ENCODE assay signal across 8 cellular contexts in the genomic region with DNA sequence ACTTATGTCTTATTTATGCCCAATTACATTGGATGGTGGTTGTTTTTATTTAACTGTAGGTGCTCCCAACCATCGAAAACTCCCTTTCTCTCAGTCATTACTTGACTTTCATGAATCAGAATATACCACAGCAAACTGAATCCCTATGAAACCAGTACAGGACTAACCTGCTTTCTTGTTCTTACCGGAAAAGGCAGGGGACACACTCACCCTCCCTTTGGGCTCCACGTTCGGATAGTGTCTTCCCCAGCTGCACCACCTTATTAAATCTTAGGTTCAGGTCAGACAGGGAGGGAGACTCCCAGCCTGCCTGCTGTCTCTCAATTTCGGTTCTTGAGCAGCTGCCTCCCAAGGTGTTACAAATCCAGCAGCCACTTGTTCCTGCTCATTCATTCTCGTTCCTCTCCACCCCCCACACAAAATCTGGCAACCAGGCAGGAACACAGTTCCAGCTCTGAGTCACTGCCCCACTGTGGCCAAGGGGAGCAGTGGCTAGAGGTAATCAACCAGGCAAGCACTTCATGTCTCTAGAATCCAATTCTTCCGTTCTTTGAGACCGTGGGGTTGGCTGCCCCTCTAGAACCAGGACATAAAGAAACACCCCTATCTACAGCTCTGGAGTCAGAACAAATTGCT.
DNase-seq lines count a peak whose midpoint lies in the region; ATAC-seq, FAIRE-seq and TF ChIP-seq lines count a peak whose summit lies in the region.

No MANE protein-coding gene starts in this region.

- peak overlapping the region; percentile 70 for H3K4me2 ChIP-seq in keratinocyte (ENCODE audit: control insufficient read depth, extremely low read depth, insufficient read depth, low read depth, low read length)

- H3K36me3 Mint-ChIP-seq in activated naive CD4-positive, alpha-beta T cell treated with anti-CD3 and anti-CD28 coated beads for 36 hours (ENCODE audit: low read depth), result no peaks in the 10 kb centered on the region

- no peaks in the 10 kb centered on the region for H3K9me1 ChIP-seq in keratinocyte (ENCODE audit: control insufficient read depth, extremely low read depth, insufficient read depth, low read length)

- no peak overlapping the region for H3K27ac ChIP-seq in adrenal gland
- no peak overlapping the region for H3K27ac ChIP-seq in keratinocyte (ENCODE audit: control insufficient read depth, insufficient read depth, low read length)

- no peaks in the 10 kb centered on the region for H3K4me1 Mint-ChIP-seq in activated naive CD4-positive, alpha-beta T cell treated with anti-CD3 and anti-CD28 coated beads for 36 hours (ENCODE audit: low read depth)

- FAIRE-seq in keratinocyte (lab: Jason Lieb, UNC), result peak; percentile 89

- H3K9me3 ChIP-seq in adrenal gland (replicated peaks in 1 of 3) (no peaks in the 10 kb centered on the region), keratinocyte (ENCODE audit: control insufficient read depth, low read depth, low read length) (no peaks in the 10 kb centered on the region), mucosa of descending colon (no peaks in the 10 kb centered on the region)

- no peaks in the 10 kb centered on the region for H3K27me3 Mint-ChIP-seq in activated naive CD4-positive, alpha-beta T cell treated with anti-CD3 and anti-CD28 coated beads for 36 hours (ENCODE audit: low read depth)

- DNase-seq in AG09309 (ENCODE audit: low read depth), result no peak
- DNase-seq in adrenal gland, result peak; percentile 53 to 83 (median 80)
- DNase-seq in keratinocyte (ENCODE audit: low read depth, low spot score), result no peak
- DNase-seq in DMS53 treated with DMSO at 0.1 percent for 48 hours (lab: John Stamatoyannopoulos, UW; ENCODE audit: unreplicated experiment), result no peak
- DNase-seq in stimulated activated naive CD4-positive, alpha-beta T cell treated with Interleukin-2 at 50 U/mL for 16 hours (lab: John Stamatoyannopoulos, UW), result no peak
- no peak for DNase-seq in activated naive CD4-positive, alpha-beta T cell treated with anti-CD3 and anti-CD28 coated beads for 36 hours
- DNase-seq in mucosa of descending colon, result no peak

- H3K9ac ChIP-seq in keratinocyte (ENCODE audit: control insufficient read depth, extremely low read depth, insufficient read depth, low read length), result peak overlapping the region; percentile 19

- peak overlapping the region; percentile 75 for H2AFZ ChIP-seq in keratinocyte (ENCODE audit: control insufficient read depth, low read length)

- CTCF ChIA-PET in activated naive CD4-positive, alpha-beta T cell treated with anti-CD3 and anti-CD28 coated beads for 36 hours (lab: Charles Lee), result interaction anchor here (0.9 kb wide), 1 partner anchor 47 kb away, joined by 3 read pairs; no protein-coding TSS in a partner anchor

- peak; percentile 63 for ATAC-seq in HG02852 (IDR thresholded peaks at IDR 0.05; ENCODE audit: unreplicated experiment)
- no peak for ATAC-seq in mucosa of descending colon

- no peaks in the 10 kb centered on the region for H3K27me3 ChIP-seq in adrenal gland
- H3K27me3 ChIP-seq in keratinocyte (ENCODE audit: control insufficient read depth, extremely low read depth, insufficient read depth, low read length), result no peaks in the 10 kb centered on the region

- H3K36me3 ChIP-seq in adrenal gland (replicated peaks in 1 of 2) (no peaks in the 10 kb centered on the region), keratinocyte (ENCODE audit: control insufficient read depth in 2 of 2, extremely low read depth in 1 of 2, insufficient read depth in 2 of 2, low read length in 2 of 2) (no peaks in the 10 kb centered on the region), mucosa of descending colon (ENCODE audit: low read depth) (no peaks in the 10 kb centered on the region)

- no peak overlapping the region for H3K4me3 ChIP-seq in AG09309 (ENCODE audit: control insufficient read depth, low read depth, low read length)
- no peak overlapping the region for H3K4me3 ChIP-seq in adrenal gland
- H3K4me3 ChIP-seq in keratinocyte (ENCODE audit: control insufficient read depth in 2 of 3, extremely low read depth in 1 of 3, insufficient read depth in 2 of 3, low read depth in 1 of 3, low read length in 3 of 3), result peak overlapping the region in 1 of 3 experiments; percentile 8
- no peak overlapping the region for H3K4me3 ChIP-seq in mucosa of descending colon

- no peaks in the 10 kb centered on the region for H4K20me1 ChIP-seq in keratinocyte (ENCODE audit: control insufficient read depth, extremely low read depth, insufficient read depth, low read length)

- WGBS in adrenal gland, 4 donors, result 49 to 56% (median 52%) methylated on average over 8 of the region's 8 CpGs

- dilution Hi-C loops in keratinocyte (cut with MboI; ENCODE audit: extremely low pct_ligation_motif_present, low sequenced_read_pairs), result no loop called here

- no peak overlapping the region for H3K4me3 Mint-ChIP-seq in activated naive CD4-positive, alpha-beta T cell treated with anti-CD3 and anti-CD28 coated beads for 36 hours

- no peak overlapping the region for H3K27ac Mint-ChIP-seq in activated naive CD4-positive, alpha-beta T cell treated with anti-CD3 and anti-CD28 coated beads for 36 hours

- intact Hi-C loops in adrenal gland (cut with DNase I), result no loop called here
- intact Hi-C loops in activated naive CD4-positive, alpha-beta T cell treated with anti-CD3 and anti-CD28 coated beads for 36 hours (cut with micrococcal nuclease), result no loop called here
- intact Hi-C loops in mucosa of descending colon (cut with DNase I, micrococcal nuclease), result no loop called here

- no peak for TF ChIP-seq POLR2A in adrenal gland (IDR thresholded peaks at IDR 0.05)

- H3K4me1 ChIP-seq in adrenal gland (replicated peaks in 1 of 2) (peaks cover 15 to 20% of the 10 kb centered on the region in 2 donors), keratinocyte (ENCODE audit: control insufficient read depth, extremely low read depth, insufficient read depth, low read length) (peaks cover 41% of the 10 kb centered on the region), mucosa of descending colon (ENCODE audit: low read depth) (peaks cover 10% of the 10 kb centered on the region)

- H3K9me3 Mint-ChIP-seq in activated naive CD4-positive, alpha-beta T cell treated with anti-CD3 and anti-CD28 coated beads for 36 hours, result no peaks in the 10 kb centered on the region

- H3K79me2 ChIP-seq in keratinocyte (ENCODE audit: control insufficient read depth, insufficient read depth, low read length), result no peaks in the 10 kb centered on the region

- TF ChIP-seq CTCF in AG09309 (IDR thresholded peaks at IDR 0.05; ENCODE audit: control insufficient read depth, insufficient read depth, low read depth, low read length, missing control alignments) (peak; percentile 8), adrenal gland (IDR thresholded peaks at IDR 0.05) (peak in 5 of 6 experiments; percentile 28 to 51 (median 37)), keratinocyte (optimal IDR thresholded peaks at IDR 0.05 in 1 of 3, IDR thresholded peaks at IDR 0.05 in 1 of 3, conservative IDR thresholded peaks at IDR 0.05 in 1 of 3; ENCODE audit: extremely low read depth in 1 of 3, insufficient read depth in 2 of 3, low read length in 3 of 3) (peak; percentile 42 to 82 (median 47)), mucosa of descending colon (IDR thresholded peaks at IDR 0.05) (no peak)

Comparison
In these comparisons a context has a peak if more than half of its experiments do, and no peak if none do; other contexts are left out.
1. DNase-seq: peak in adrenal gland (7 of 7); none in AG09309 (single experiment), keratinocyte (single experiment), DMS53 treated with DMSO at 0.1 percent for 48 hours (single experiment), stimulated activated naive CD4-positive, alpha-beta T cell treated with Interleukin-2 at 50 U/mL for 16 hours (single experiment), activated naive CD4-positive, alpha-beta T cell treated with anti-CD3 and anti-CD28 coated beads for 36 hours (single experiment) and mucosa of descending colon (0 of 3).